In the genomic region with DNA sequence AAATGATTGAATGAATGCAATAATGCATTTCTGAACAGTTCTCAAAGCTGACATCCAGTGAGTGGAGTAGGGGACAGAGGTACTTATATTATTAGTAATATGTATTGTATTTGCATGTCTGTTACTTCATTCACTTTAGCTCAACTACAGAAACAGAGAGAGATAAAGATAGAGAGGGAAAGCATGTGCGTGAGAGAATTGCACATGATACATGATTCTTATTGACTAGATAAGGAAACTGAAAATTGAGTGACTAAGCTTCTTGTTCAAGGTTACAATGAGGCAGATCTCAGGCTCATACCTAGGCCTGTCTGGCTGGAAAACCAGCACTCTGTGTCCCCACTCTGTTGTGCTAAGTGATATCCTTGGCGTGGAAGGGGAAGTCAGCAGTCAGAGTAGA, we compare ENCODE assay signal across 18 cellular contexts.
DNase-seq lines count a peak whose midpoint lies in the region; ATAC-seq and TF ChIP-seq lines count a peak whose summit lies in the region.
"Had no signal": no experiment of that assay in that cellular context is flagged by ENCODE, and none has a peak within 500 bp of the region (broad histone marks: within the 10 kb centered on the region; RNA-seq: fewer than 3 reads in every experiment).

No MANE protein-coding gene starts in this region.

- ATAC-seq in GM21619 (IDR thresholded peaks at IDR 0.05; ENCODE audit: unreplicated experiment), result peak; percentile 88
- peak; percentile 80 for ATAC-seq in HG03103 (IDR thresholded peaks at IDR 0.05; ENCODE audit: low read depth, unreplicated experiment)
- ATAC-seq in effector memory CD8-positive, alpha-beta T cell (replicated peaks), result no peak

- intact Hi-C loops in activated naive CD4-positive, alpha-beta T cell treated with anti-CD3 and anti-CD28 coated beads for 36 hours (cut with micrococcal nuclease), result no loop called here

- peaks cover 16% of the 10 kb centered on the region for H3K9me3 Mint-ChIP-seq in activated naive CD4-positive, alpha-beta T cell treated with anti-CD3 and anti-CD28 coated beads for 36 hours
- peaks cover 6 to 22% of the 10 kb centered on the region in 2 donors for H3K9me3 Mint-ChIP-seq in effector memory CD8-positive, alpha-beta T cell

- peaks cover 2% of the 10 kb centered on the region for H3K27me3 Mint-ChIP-seq in activated naive CD4-positive, alpha-beta T cell treated with anti-CD3 and anti-CD28 coated beads for 36 hours (ENCODE audit: low read depth)
- no peaks in the 10 kb centered on the region for H3K27me3 Mint-ChIP-seq in effector memory CD8-positive, alpha-beta T cell

- no peak overlapping the region for H3K4me3 Mint-ChIP-seq in activated naive CD4-positive, alpha-beta T cell treated with anti-CD3 and anti-CD28 coated beads for 36 hours
- H3K4me3 Mint-ChIP-seq in effector memory CD8-positive, alpha-beta T cell, result no peak overlapping the region
- H3K4me3 Mint-ChIP-seq: CD8-positive, alpha-beta memory T cell; naive B cell had no signal

- CTCF ChIA-PET in activated naive CD4-positive, alpha-beta T cell treated with anti-CD3 and anti-CD28 coated beads for 36 hours (lab: Charles Lee), result no interaction called here

- no peak overlapping the region for H3K4me3 ChIP-seq in fibroblast of the aortic adventitia (ENCODE audit: low read depth, low read length)
- H3K4me3 ChIP-seq: prostate gland had no signal

- peak overlapping the region; percentile 64 for H3K27ac Mint-ChIP-seq in activated naive CD4-positive, alpha-beta T cell treated with anti-CD3 and anti-CD28 coated beads for 36 hours
- H3K27ac Mint-ChIP-seq in effector memory CD8-positive, alpha-beta T cell, result no peak overlapping the region
- H3K27ac Mint-ChIP-seq: CD8-positive, alpha-beta memory T cell had no signal

- no peaks in the 10 kb centered on the region for H3K36me3 Mint-ChIP-seq in activated naive CD4-positive, alpha-beta T cell treated with anti-CD3 and anti-CD28 coated beads for 36 hours (ENCODE audit: low read depth)
- H3K36me3 Mint-ChIP-seq in effector memory CD8-positive, alpha-beta T cell (ENCODE audit: insufficient read depth), result no peaks in the 10 kb centered on the region
- H3K36me3 Mint-ChIP-seq: CD8-positive, alpha-beta memory T cell; naive B cell had no signal

- H3K4me1 Mint-ChIP-seq in activated naive CD4-positive, alpha-beta T cell treated with anti-CD3 and anti-CD28 coated beads for 36 hours (ENCODE audit: low read depth), result no peaks in the 10 kb centered on the region
- H3K4me1 Mint-ChIP-seq in effector memory CD8-positive, alpha-beta T cell (ENCODE audit: low read depth in 2 of 2), result no peaks in the 10 kb centered on the region
- H3K4me1 Mint-ChIP-seq: CD8-positive, alpha-beta memory T cell had no signal

- no peak for TF ChIP-seq CTCF in fibroblast of the aortic adventitia (IDR thresholded peaks at IDR 0.05; ENCODE audit: insufficient read depth, low read length)

- no peak for DNase-seq in activated naive CD4-positive, alpha-beta T cell treated with anti-CD3 and anti-CD28 coated beads for 36 hours
- no peak for DNase-seq in activated naive CD4-positive, alpha-beta T cell (lab: John Stamatoyannopoulos, UW)
- DNase-seq in fibroblast of the aortic adventitia (ENCODE audit: low read depth), result peak; percentile 15
- no peak for DNase-seq in LoVo (ENCODE audit: low spot score)
- no peak for DNase-seq in effector memory CD8-positive, alpha-beta T cell
- no peak for DNase-seq in NAMALWA (ENCODE audit: low spot score)
- DNase-seq: activated CD8-positive, alpha-beta memory T cell treated with anti-CD3 and anti-CD28 coated beads for 24 hours; activated naive CD4-positive, alpha-beta T cell treated with anti-CD3 and anti-CD28 coated beads, Interleukin-2, amount 50 U/mL, for 16 hours; CD8-positive, alpha-beta memory T cell; central memory CD4-positive, alpha-beta T cell; glutamatergic neuron; MM.1S; naive B cell; SHP77 treated with DMSO at 0.1 percent for 48 hours; stimulated activated CD8-positive, alpha-beta memory T cell treated with anti-CD3 and anti-CD28 coated beads, Interleukin-4, amount 100 ng/mL, for 48 hours had no signal
